ENCODE assay signal across 1 cellular context in genomic region chr4:109548655-109549054, GRCh38.
TF ChIP-seq lines count a peak whose summit lies in the region.

No MANE protein-coding gene starts in this region.

TF ChIP-seq in GM23338, 12 proteins besides CTCF, POLR2A, EP300 and RAD21 (continued from another document):
- TF ChIP-seq, protein P1, sequence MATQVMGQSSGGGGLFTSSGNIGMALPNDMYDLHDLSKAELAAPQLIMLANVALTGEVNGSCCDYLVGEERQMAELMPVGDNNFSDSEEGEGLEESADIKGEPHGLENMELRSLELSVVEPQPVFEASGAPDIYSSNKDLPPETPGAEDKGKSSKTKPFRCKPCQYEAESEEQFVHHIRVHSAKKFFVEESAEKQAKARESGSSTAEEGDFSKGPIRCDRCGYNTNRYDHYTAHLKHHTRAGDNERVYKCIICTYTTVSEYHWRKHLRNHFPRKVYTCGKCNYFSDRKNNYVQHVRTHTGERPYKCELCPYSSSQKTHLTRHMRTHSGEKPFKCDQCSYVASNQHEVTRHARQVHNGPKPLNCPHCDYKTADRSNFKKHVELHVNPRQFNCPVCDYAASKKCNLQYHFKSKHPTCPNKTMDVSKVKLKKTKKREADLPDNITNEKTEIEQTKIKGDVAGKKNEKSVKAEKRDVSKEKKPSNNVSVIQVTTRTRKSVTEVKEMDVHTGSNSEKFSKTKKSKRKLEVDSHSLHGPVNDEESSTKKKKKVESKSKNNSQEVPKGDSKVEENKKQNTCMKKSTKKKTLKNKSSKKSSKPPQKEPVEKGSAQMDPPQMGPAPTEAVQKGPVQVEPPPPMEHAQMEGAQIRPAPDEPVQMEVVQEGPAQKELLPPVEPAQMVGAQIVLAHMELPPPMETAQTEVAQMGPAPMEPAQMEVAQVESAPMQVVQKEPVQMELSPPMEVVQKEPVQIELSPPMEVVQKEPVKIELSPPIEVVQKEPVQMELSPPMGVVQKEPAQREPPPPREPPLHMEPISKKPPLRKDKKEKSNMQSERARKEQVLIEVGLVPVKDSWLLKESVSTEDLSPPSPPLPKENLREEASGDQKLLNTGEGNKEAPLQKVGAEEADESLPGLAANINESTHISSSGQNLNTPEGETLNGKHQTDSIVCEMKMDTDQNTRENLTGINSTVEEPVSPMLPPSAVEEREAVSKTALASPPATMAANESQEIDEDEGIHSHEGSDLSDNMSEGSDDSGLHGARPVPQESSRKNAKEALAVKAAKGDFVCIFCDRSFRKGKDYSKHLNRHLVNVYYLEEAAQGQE (IDR thresholded peaks at IDR 0.05; ENCODE audit: unreplicated experiment) = no peak
- TF ChIP-seq NANOG (IDR thresholded peaks at IDR 0.05; ENCODE audit: borderline replicate concordance) (no peak), STAT1 (IDR thresholded peaks at IDR 0.05; ENCODE audit: unreplicated experiment) (no peak), EZH2phosphoT487 (IDR thresholded peaks at IDR 0.05; ENCODE audit: unreplicated experiment) (no peak)
- TF ChIP-seq, protein P2, sequence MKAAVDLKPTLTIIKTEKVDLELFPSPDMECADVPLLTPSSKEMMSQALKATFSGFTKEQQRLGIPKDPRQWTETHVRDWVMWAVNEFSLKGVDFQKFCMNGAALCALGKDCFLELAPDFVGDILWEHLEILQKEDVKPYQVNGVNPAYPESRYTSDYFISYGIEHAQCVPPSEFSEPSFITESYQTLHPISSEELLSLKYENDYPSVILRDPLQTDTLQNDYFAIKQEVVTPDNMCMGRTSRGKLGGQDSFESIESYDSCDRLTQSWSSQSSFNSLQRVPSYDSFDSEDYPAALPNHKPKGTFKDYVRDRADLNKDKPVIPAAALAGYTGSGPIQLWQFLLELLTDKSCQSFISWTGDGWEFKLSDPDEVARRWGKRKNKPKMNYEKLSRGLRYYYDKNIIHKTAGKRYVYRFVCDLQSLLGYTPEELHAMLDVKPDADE (IDR thresholded peaks at IDR 0.05) = no peak
